In the genomic region with DNA sequence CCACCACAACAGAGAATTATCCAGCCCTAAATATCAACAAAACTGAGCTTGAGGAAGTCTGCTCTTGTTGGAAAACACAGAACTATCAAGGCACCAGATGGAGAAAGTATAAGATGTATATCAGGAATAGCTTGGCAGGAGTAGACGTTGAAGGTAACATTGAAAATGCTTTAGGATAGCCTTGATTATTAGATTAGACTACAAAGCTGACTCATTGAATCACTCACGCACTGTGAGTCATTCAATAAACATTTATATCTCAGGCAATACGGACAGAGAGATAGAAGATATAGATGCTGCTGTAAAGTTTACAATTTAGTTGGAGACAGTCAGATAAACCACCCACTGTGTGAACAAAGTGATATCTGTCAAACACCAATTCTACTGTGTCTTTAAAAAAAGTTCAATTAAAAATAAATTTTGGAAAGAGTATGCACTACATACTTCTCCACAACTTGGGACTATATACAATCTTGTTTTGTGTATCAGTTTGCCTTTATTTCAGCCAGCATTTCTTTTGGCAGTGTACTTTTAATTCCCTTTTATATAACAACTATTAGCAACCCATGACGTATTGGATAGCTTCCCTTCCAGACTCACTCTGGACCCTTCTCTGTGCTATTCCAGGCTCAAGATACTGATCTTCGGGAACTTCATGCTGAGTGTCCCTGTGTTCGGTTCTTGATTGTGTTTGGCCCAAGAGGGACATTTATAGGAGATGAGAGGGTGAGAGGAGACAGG, we compare ENCODE assay signal across 14 cellular contexts.
DNase-seq lines count a peak whose midpoint lies in the region; TF ChIP-seq lines count a peak whose summit lies in the region.
"Had no signal": no experiment of that assay in that cellular context is flagged by ENCODE, and none has a peak within 500 bp of the region (broad histone marks: within the 10 kb centered on the region; RNA-seq: fewer than 3 reads in every experiment).

No MANE protein-coding gene starts in this region.

- intact Hi-C loops in A673 (cut with micrococcal nuclease; ENCODE audit: unreplicated experiment) = no loop called here

- no peak overlapping the region for H3K4me3 ChIP-seq in A673 (ENCODE audit: low read depth, low read length, poor library complexity, severe bottlenecking)
- no peak overlapping the region for H3K4me3 ChIP-seq in HEK293 (ENCODE audit: low read depth, low read length)
- no peak overlapping the region for H3K4me3 ChIP-seq in fibroblast of villous mesenchyme (ENCODE audit: low read depth, low read length)
- H3K4me3 ChIP-seq: gastroesophageal sphincter, lower lobe of right lung, suprapubic skin had no signal

- no peaks in the 10 kb centered on the region for H3K9me3 ChIP-seq in A673 (ENCODE audit: low read depth, low read length, poor library complexity, severe bottlenecking)
- no peaks in the 10 kb centered on the region for H3K9me3 ChIP-seq in HEK293 (ENCODE audit: control insufficient read depth, insufficient read depth, low read depth, low read length)
- H3K9me3 ChIP-seq: gastroesophageal sphincter, lower lobe of right lung, suprapubic skin had no signal

- H3K27me3 ChIP-seq in A673 (replicated peaks; ENCODE audit: insufficient read depth, low read depth, low read length, poor library complexity) = no peaks in the 10 kb centered on the region
- H3K27me3 ChIP-seq: gastroesophageal sphincter, suprapubic skin had no signal

- no peaks in the 10 kb centered on the region for H3K4me1 ChIP-seq in A673 (ENCODE audit: insufficient read depth, low read length, poor library complexity, severe bottlenecking)
- H3K4me1 ChIP-seq in HEK293 (ENCODE audit: control insufficient read depth, insufficient read depth, low read length) = no peaks in the 10 kb centered on the region
- H3K4me1 ChIP-seq: gastroesophageal sphincter, lower lobe of right lung, parathyroid adenoma, suprapubic skin had no signal

- POLR2A ChIA-PET in A673 (lab: Charles Lee; ENCODE audit: low non-redundant PET) (interaction anchor here (0.6 kb wide), 1 partner anchor 718 kb away, joined by 4 read pairs; no protein-coding TSS in a partner anchor), HEK293 (lab: Yijun Ruan, JAX) (no interaction called here)

- DNase-seq in A673 (ENCODE audit: low spot score) (peak; percentile 49), SW480 (ENCODE audit: low spot score) (peak; percentile 20), fibroblast of villous mesenchyme (ENCODE audit: low read depth) (peak; percentile 54), NCI-H82 (lab: John Stamatoyannopoulos, UW) (no peak), kidney glomerular epithelial cell (lab: John Stamatoyannopoulos, UW) (no peak), KG1 (lab: John Stamatoyannopoulos, UW) (no peak), NAMALWA (ENCODE audit: low spot score) (no peak)
- DNase-seq: AML-193, caudate nucleus, lower lobe of right lung had no signal

- no TSS peak for BruUV-seq in A673 (replicated peaks; lab: Mats Ljungman, UMichigan)

- H3K27ac ChIP-seq in A673 (ENCODE audit: low read depth, low read length, poor library complexity, severe bottlenecking) (no peak overlapping the region), HEK293 (ENCODE audit: extremely low read depth, low read depth, low read length) (no peak overlapping the region)
- H3K27ac ChIP-seq: gastroesophageal sphincter, lower lobe of right lung, parathyroid adenoma, suprapubic skin had no signal

- TF ChIP-seq CTCF in A673 (conservative IDR thresholded peaks at IDR 0.05; ENCODE audit: low read depth, low read length) = no peak
- TF ChIP-seq CTCF in HEK293 (tag by site-specific recombination; IDR thresholded peaks at IDR 0.05) = no peak
- TF ChIP-seq CTCF in fibroblast of villous mesenchyme (IDR thresholded peaks at IDR 0.05; ENCODE audit: insufficient read depth, low read depth, low read length) = no peak

- CTCF ChIA-PET in A673 (lab: Charles Lee) = no interaction called here
- CTCF ChIA-PET in HEK293 (lab: Yijun Ruan, JAX) = no interaction called here

- H3K36me3 ChIP-seq in A673 (ENCODE audit: insufficient read depth, low read length, poor library complexity, severe bottlenecking) = no peaks in the 10 kb centered on the region
- no peaks in the 10 kb centered on the region for H3K36me3 ChIP-seq in HEK293 (ENCODE audit: control insufficient read depth in 2 of 2, insufficient read depth in 1 of 2, low read length in 2 of 2)
- H3K36me3 ChIP-seq: gastroesophageal sphincter, lower lobe of right lung, suprapubic skin had no signal

TF ChIP-seq in HEK293, 187 proteins besides CTCF, POLR2A, EP300 and RAD21:
- TF ChIP-seq ZEB2 (tag by site-specific recombination; IDR thresholded peaks at IDR 0.05) (0 out of 2 replicates have a peak, but pooled peaks have one; percentile 32), ZNF112 (tag by site-specific recombination; IDR thresholded peaks at IDR 0.05) (0 out of 2 replicates have a peak, but pooled peaks have one; percentile 36), ZNF549 (tag by site-specific recombination; IDR thresholded peaks at IDR 0.05) (no peak), ZNF184 (tag by site-specific recombination; IDR thresholded peaks at IDR 0.05) (peak; percentile 38; the same call in 1 of the 2 replicates), SETDB1 (IDR thresholded peaks at IDR 0.05; ENCODE audit: insufficient read length, low read length) (peak; percentile 22)
- TF ChIP-seq, protein P1, sequence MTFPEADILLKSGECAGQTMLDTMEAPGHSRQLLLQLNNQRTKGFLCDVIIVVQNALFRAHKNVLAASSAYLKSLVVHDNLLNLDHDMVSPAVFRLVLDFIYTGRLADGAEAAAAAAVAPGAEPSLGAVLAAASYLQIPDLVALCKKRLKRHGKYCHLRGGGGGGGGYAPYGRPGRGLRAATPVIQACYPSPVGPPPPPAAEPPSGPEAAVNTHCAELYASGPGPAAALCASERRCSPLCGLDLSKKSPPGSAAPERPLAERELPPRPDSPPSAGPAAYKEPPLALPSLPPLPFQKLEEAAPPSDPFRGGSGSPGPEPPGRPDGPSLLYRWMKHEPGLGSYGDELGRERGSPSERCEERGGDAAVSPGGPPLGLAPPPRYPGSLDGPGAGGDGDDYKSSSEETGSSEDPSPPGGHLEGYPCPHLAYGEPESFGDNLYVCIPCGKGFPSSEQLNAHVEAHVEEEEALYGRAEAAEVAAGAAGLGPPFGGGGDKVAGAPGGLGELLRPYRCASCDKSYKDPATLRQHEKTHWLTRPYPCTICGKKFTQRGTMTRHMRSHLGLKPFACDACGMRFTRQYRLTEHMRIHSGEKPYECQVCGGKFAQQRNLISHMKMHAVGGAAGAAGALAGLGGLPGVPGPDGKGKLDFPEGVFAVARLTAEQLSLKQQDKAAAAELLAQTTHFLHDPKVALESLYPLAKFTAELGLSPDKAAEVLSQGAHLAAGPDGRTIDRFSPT (tag by site-specific recombination; IDR thresholded peaks at IDR 0.05) = no peak
- TF ChIP-seq, protein P2, sequence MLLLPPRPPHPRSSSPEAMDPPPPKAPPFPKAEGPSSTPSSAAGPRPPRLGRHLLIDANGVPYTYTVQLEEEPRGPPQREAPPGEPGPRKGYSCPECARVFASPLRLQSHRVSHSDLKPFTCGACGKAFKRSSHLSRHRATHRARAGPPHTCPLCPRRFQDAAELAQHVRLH (tag by site-specific recombination; IDR thresholded peaks at IDR 0.05) = no peak

Comparison
In these comparisons a context has a peak if more than half of its experiments do, and no peak if none do; other contexts are left out.
1. DNase-seq: peak in A673 (single experiment), SW480 (single experiment) and fibroblast of villous mesenchyme (single experiment); none in NCI-H82 (single experiment), kidney glomerular epithelial cell (single experiment), KG1 (single experiment) and NAMALWA (single experiment).